Comparison of ENCODE assay signal across 8 cellular contexts in genomic region chr14:36091096-36091495, GRCh38.
DNase-seq lines count a peak whose midpoint lies in the region; ATAC-seq lines count a peak whose summit lies in the region.

No MANE protein-coding gene starts in this region.

- H3K36me3 ChIP-seq in MG63, result no peaks in the 10 kb centered on the region
- H3K36me3 ChIP-seq in effector memory CD4-positive, alpha-beta T cell (ENCODE audit: control insufficient read depth, insufficient read depth, low read length), result no peaks in the 10 kb centered on the region

- H3K27me3 ChIP-seq in MG63, result no peaks in the 10 kb centered on the region
- H3K27me3 ChIP-seq in effector memory CD4-positive, alpha-beta T cell (replicated peaks; ENCODE audit: control insufficient read depth, insufficient read depth, low read length, poor library complexity, severe bottlenecking), result no peaks in the 10 kb centered on the region

- H3K4me3 ChIP-seq in MG63, result no peak overlapping the region
- H3K4me3 ChIP-seq in effector memory CD4-positive, alpha-beta T cell (ENCODE audit: insufficient read depth, low read depth, low read length, poor library complexity, severe bottlenecking), result no peak overlapping the region

- in situ Hi-C loops in ACHN (cut with HindIII; ENCODE audit: low pct_ligation_motif_present, low pct_unique_long_range_greater_than_20kb, low sequenced_read_pairs), result no loop called here

- no peak overlapping the region for H3K27ac ChIP-seq in effector memory CD4-positive, alpha-beta T cell (ENCODE audit: insufficient read depth, low read length, poor library complexity, severe bottlenecking)

- DNase-seq in ACHN (peak; percentile 97), MG63 (peak; percentile 80), fibroblast of peridontal ligament (ENCODE audit: extremely low read depth) (peak; percentile 93)
- DNase-seq in activated T-cell treated with anti-CD3 and anti-CD28 coated beads, Interleukin-2, amount 50 U/mL, for 48 hours, result no peak
- DNase-seq in stimulated activated CD4-positive, alpha-beta T cell treated with anti-CD3 and anti-CD28 coated beads, Interleukin-15, amount 100 ng/mL, for 24 hours, result no peak
- no peak for DNase-seq in effector memory CD4-positive, alpha-beta T cell
- DNase-seq in activated T-cell treated with anti-CD3 and anti-CD28 coated beads, Interleukin-2, amount 50 U/mL, for 1 hour, result no peak

- no peaks in the 10 kb centered on the region for H3K9me3 ChIP-seq in MG63
- H3K9me3 ChIP-seq in effector memory CD4-positive, alpha-beta T cell (ENCODE audit: control insufficient read depth, low read length), result no peaks in the 10 kb centered on the region

- ATAC-seq in GM21367 (IDR thresholded peaks at IDR 0.05; ENCODE audit: unreplicated experiment), result peak; percentile 82

- no peaks in the 10 kb centered on the region for H3K4me1 ChIP-seq in effector memory CD4-positive, alpha-beta T cell (ENCODE audit: control insufficient read depth, insufficient read depth, low read length, poor library complexity, severe bottlenecking)

Comparison
In these comparisons a context has a peak if more than half of its experiments do, and no peak if none do; other contexts are left out.
1. DNase-seq: peak in ACHN (single experiment), MG63 (single experiment) and fibroblast of peridontal ligament (single experiment); none in activated T-cell treated with anti-CD3 and anti-CD28 coated beads, Interleukin-2, amount 50 U/mL, for 48 hours (0 of 2), stimulated activated CD4-positive, alpha-beta T cell treated with anti-CD3 and anti-CD28 coated beads, Interleukin-15, amount 100 ng/mL, for 24 hours (single experiment), effector memory CD4-positive, alpha-beta T cell (0 of 3) and activated T-cell treated with anti-CD3 and anti-CD28 coated beads, Interleukin-2, amount 50 U/mL, for 1 hour (single experiment).